In the genomic region with DNA sequence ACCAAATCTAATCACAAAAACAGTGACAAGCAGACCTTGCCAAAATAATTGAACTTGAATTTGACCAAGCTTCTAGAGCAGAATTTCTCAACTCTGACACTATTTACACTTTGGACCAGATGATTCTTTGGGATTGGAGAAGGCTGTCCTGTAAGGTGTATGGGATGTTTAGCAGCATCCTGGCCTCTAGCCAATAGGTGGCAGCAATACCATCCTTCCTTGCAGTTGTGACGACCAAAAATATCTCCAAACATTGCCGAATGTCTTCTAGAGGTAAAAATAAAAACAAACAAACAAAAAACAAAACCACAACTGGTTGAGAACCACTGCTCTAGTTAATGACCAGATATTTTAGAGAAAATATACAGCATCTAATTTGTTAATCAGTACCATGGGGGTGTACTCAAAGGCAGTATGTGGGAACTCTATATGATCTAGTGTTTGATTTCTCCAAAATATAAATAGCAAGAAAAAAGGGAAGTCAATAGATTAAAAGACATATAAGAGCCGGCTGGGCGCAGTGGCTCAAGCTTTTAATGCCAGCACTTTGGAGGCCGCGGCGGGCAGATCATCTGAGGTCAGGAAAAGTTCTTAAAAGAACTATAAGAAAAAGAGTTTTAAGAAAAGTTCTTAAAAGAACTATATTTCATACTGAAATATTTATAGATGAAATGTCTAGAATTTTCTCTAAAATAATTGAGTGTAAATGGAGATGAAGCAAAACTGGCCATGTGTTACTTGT, we compare ENCODE assay signal across 9 cellular contexts.
DNase-seq lines count a peak whose midpoint lies in the region; ATAC-seq and TF ChIP-seq lines count a peak whose summit lies in the region.
"Had no signal": no experiment of that assay in that cellular context is flagged by ENCODE, and none has a peak within 500 bp of the region (broad histone marks: within the 10 kb centered on the region; RNA-seq: fewer than 3 reads in every experiment).

No MANE protein-coding gene starts in this region.

- peak; percentile 27; the same call in 1 of the 2 replicates for TF ChIP-seq CTCF in A673 (conservative IDR thresholded peaks at IDR 0.05; ENCODE audit: low read depth, low read length)
- peak; percentile 18; the same call in 1 of the 2 replicates for TF ChIP-seq CTCF in MM.1S (IDR thresholded peaks at IDR 0.05; ENCODE audit: low read length)
- peak in 1 of 56 donors; percentile 6 for TF ChIP-seq CTCF in dorsolateral prefrontal cortex (IDR thresholded peaks at IDR 0.05 in 54 of 56, conservative IDR thresholded peaks at IDR 0.05 in 2 of 56; ENCODE audit: low read depth in 1 of 56, partially characterized antibody in 56 of 56)

- no peaks in the 10 kb centered on the region for H3K9me2 ChIP-seq in MM.1S (replicated peaks; ENCODE audit: insufficient read depth, low read length)

- POLR2A ChIA-PET in A673 (lab: Charles Lee; ENCODE audit: low non-redundant PET): no interaction called here

- H2AFZ ChIP-seq in MM.1S (ENCODE audit: low read length): no peak overlapping the region

- H3K27ac Mint-ChIP-seq in CD4-positive, CD25-positive, alpha-beta regulatory T cell: no peak overlapping the region

- H3K36me3 ChIP-seq in A673 (ENCODE audit: insufficient read depth, low read length, poor library complexity, severe bottlenecking): no peaks in the 10 kb centered on the region
- no peaks in the 10 kb centered on the region for H3K36me3 ChIP-seq in CD4-positive, CD25-positive, alpha-beta regulatory T cell (ENCODE audit: control insufficient read depth, insufficient read depth, low read length)
- H3K36me3 ChIP-seq in MM.1S (replicated peaks; ENCODE audit: insufficient read depth, low read length): no peaks in the 10 kb centered on the region
- H3K36me3 ChIP-seq: tibial artery had no signal

- H3K27ac ChIP-seq in A673 (ENCODE audit: low read depth, low read length, poor library complexity, severe bottlenecking) (no peak overlapping the region), MM.1S (ENCODE audit: low read length) (no peak overlapping the region), dorsolateral prefrontal cortex (no peak overlapping the region)
- no peak overlapping the region for H3K27ac ChIP-seq in CD4-positive, CD25-positive, alpha-beta regulatory T cell (ENCODE audit: insufficient read depth, low read length, poor library complexity, severe bottlenecking)
- H3K27ac ChIP-seq: tibial artery had no signal

- DNase-seq in A673 (ENCODE audit: low spot score): no peak
- DNase-seq in CD4-positive, CD25-positive, alpha-beta regulatory T cell: peak in 2 of 3 donors; percentile 19 to 42
- DNase-seq in MM.1S: no peak
- DNase-seq in dermis blood vessel endothelial cell: peak; percentile 41
- no peak for DNase-seq in activated T-cell treated with anti-CD3 and anti-CD28 coated beads, Interleukin-2, amount 50 U/mL, for 48 hours
- DNase-seq in AG08395 (ENCODE audit: low spot score): no peak
- no peak for DNase-seq in dorsolateral prefrontal cortex
- DNase-seq: tibial artery had no signal

- ATAC-seq in CD4-positive, CD25-positive, alpha-beta regulatory T cell (ENCODE audit: low read depth in 2 of 2): no peak
- no peak for ATAC-seq in HG02678 (IDR thresholded peaks at IDR 0.05; ENCODE audit: unreplicated experiment)

- no peaks in the 10 kb centered on the region for H3K9me3 ChIP-seq in A673 (ENCODE audit: low read depth, low read length, poor library complexity, severe bottlenecking)
- no peaks in the 10 kb centered on the region for H3K9me3 ChIP-seq in CD4-positive, CD25-positive, alpha-beta regulatory T cell (ENCODE audit: control insufficient read depth in 2 of 2, low read length in 2 of 2)
- H3K9me3 ChIP-seq in MM.1S (replicated peaks; ENCODE audit: insufficient read depth, low read length): no peaks in the 10 kb centered on the region
- H3K9me3 ChIP-seq: tibial artery had no signal

- no peaks in the 10 kb centered on the region for H3F3A ChIP-seq in MM.1S (ENCODE audit: insufficient read depth, low read length)

- H3K4me2 ChIP-seq in MM.1S (ENCODE audit: low read depth, low read length): no peak overlapping the region

- no peak overlapping the region for H3K4me3 ChIP-seq in A673 (ENCODE audit: low read depth, low read length, poor library complexity, severe bottlenecking)
- no peak overlapping the region for H3K4me3 ChIP-seq in CD4-positive, CD25-positive, alpha-beta regulatory T cell (ENCODE audit: low read depth, low read length)
- no peak overlapping the region for H3K4me3 ChIP-seq in MM.1S (ENCODE audit: low read length)
- no peak overlapping the region for H3K4me3 ChIP-seq in dorsolateral prefrontal cortex
- H3K4me3 ChIP-seq: tibial artery had no signal

- H3K79me2 ChIP-seq in MM.1S (ENCODE audit: low read length): no peaks in the 10 kb centered on the region

- H3K9ac ChIP-seq in MM.1S (ENCODE audit: low read length): no peak overlapping the region

- CTCF ChIA-PET in A673 (lab: Charles Lee): no interaction called here

- no peaks in the 10 kb centered on the region for H4K20me1 ChIP-seq in MM.1S (ENCODE audit: insufficient read depth, low read length)

- H3K4me1 ChIP-seq in A673 (ENCODE audit: insufficient read depth, low read length, poor library complexity, severe bottlenecking) (no peaks in the 10 kb centered on the region), MM.1S (ENCODE audit: low read length) (no peaks in the 10 kb centered on the region)
- H3K4me1 ChIP-seq in CD4-positive, CD25-positive, alpha-beta regulatory T cell (ENCODE audit: control insufficient read depth, insufficient read depth, low read length, poor library complexity, severe bottlenecking): peaks cover 8% of the 10 kb centered on the region

- no peaks in the 10 kb centered on the region for H3K27me3 ChIP-seq in A673 (replicated peaks; ENCODE audit: insufficient read depth, low read depth, low read length, poor library complexity)
- H3K27me3 ChIP-seq in CD4-positive, CD25-positive, alpha-beta regulatory T cell (ENCODE audit: control insufficient read depth, insufficient read depth, low read length): no peaks in the 10 kb centered on the region
- no peaks in the 10 kb centered on the region for H3K27me3 ChIP-seq in MM.1S (replicated peaks; ENCODE audit: insufficient read depth, low read length)
- no peaks in the 10 kb centered on the region for H3K27me3 ChIP-seq in dorsolateral prefrontal cortex
- H3K27me3 ChIP-seq: tibial artery had no signal

- peaks cover 15% of the 10 kb centered on the region for H3K27me3 Mint-ChIP-seq in CD4-positive, CD25-positive, alpha-beta regulatory T cell

- BruUV-seq in A673 (replicated peaks; lab: Mats Ljungman, UMichigan): no TSS peak

- peak overlapping the region in 2 of 4 donors; percentile 8 to 19 for H3K4me3 Mint-ChIP-seq in CD4-positive, CD25-positive, alpha-beta regulatory T cell

- peaks cover 0 to 4% (median 2%) of the 10 kb centered on the region in 7 donors for H3K9me3 Mint-ChIP-seq in CD4-positive, CD25-positive, alpha-beta regulatory T cell

- no peaks in the 10 kb centered on the region for H3K36me3 Mint-ChIP-seq in CD4-positive, CD25-positive, alpha-beta regulatory T cell

- peaks cover 4 to 19% (median 12%) of the 10 kb centered on the region in 4 donors for H3K4me1 Mint-ChIP-seq in CD4-positive, CD25-positive, alpha-beta regulatory T cell

- intact Hi-C loops in A673 (cut with micrococcal nuclease; ENCODE audit: unreplicated experiment) (no loop called here), dorsolateral prefrontal cortex (cut with DNase I) (loop anchor here (10.0 kb wide), 3 partner anchors 55 to 155 kb away; a partner anchor contains a TSS)

Comparison
In these comparisons a context has a peak if more than half of its experiments do, and no peak if none do; other contexts are left out.
1. DNase-seq: peak in CD4-positive, CD25-positive, alpha-beta regulatory T cell (2 of 3) and dermis blood vessel endothelial cell (single experiment); none in A673 (single experiment), MM.1S (single experiment), activated T-cell treated with anti-CD3 and anti-CD28 coated beads, Interleukin-2, amount 50 U/mL, for 48 hours (0 of 2), AG08395 (single experiment) and dorsolateral prefrontal cortex (0 of 10).